21 cellular contexts compared by ENCODE assay signal in genomic region chr1:45536886-45537285, GRCh38. TPM values are rescaled to one million over a fixed set of nuclear protein-coding genes. Genes with fewer than 3 reads are reported as not detected.
DNase-seq lines count a peak whose midpoint lies in the region; ATAC-seq, FAIRE-seq and TF ChIP-seq lines count a peak whose summit lies in the region.
"Had no signal": no experiment of that assay in that cellular context is flagged by ENCODE, and none has a peak within 500 bp of the region (broad histone marks: within the 10 kb centered on the region; RNA-seq: fewer than 3 reads in every experiment).

No MANE protein-coding gene starts in this region.

- H3K27me3 ChIP-seq in BLaER1 treated with 17β-estradiol and CSF1 and Interleukin-3, amounts not matched to agents 10 nM and 100 nM: no peaks in the 10 kb centered on the region
- no peaks in the 10 kb centered on the region for H3K27me3 ChIP-seq in H1 (replicated peaks in 1 of 4; ENCODE audit: control insufficient read depth in 3 of 4, extremely low read depth in 1 of 4, insufficient read depth in 3 of 4, low read length in 3 of 4)
- H3K27me3 ChIP-seq in left lung: no peaks in the 10 kb centered on the region
- H3K27me3 ChIP-seq: Peyer's patch had no signal

- 74% methylated on average over 4 of the region's 4 CpGs; no CpG with 5 or more reads in 1 of the 2 experiments for WGBS in H1 (ENCODE audit: extremely low coverage in 1 of 2, insufficient coverage in 1 of 2, insufficient read length in 1 of 2, insufficient replicate concordance in 2 of 2, low coverage in 1 of 2, low lambda C conversion rate in 2 of 2, missing lambda C conversion rate in 1 of 2), 2 experiments

- no peak overlapping the region for H4K8ac ChIP-seq in H1 (ENCODE audit: extremely low read depth, insufficient read depth, low read length)

- no peaks in the 10 kb centered on the region for H3K36me3 ChIP-seq in BLaER1 treated with 17β-estradiol and CSF1 and Interleukin-3, amounts not matched to agents 10 nM and 100 nM
- H3K36me3 ChIP-seq in H1 (ENCODE audit: control insufficient read depth in 2 of 4, insufficient read depth in 4 of 4, low read length in 3 of 4) (no peaks in the 10 kb centered on the region), left lung (no peaks in the 10 kb centered on the region)
- H3K36me3 ChIP-seq: HAP-1, Peyer's patch had no signal

- no peak overlapping the region for H3K4me3 ChIP-seq in BLaER1 treated with 17β-estradiol and CSF1 and Interleukin-3, amounts not matched to agents 10 nM and 100 nM
- H3K4me3 ChIP-seq in H1 (ENCODE audit: extremely low read depth in 1 of 4, insufficient read depth in 2 of 4, low read depth in 3 of 4, low read length in 4 of 4): no peak overlapping the region
- no peak overlapping the region for H3K4me3 ChIP-seq in left lung
- H3K4me3 ChIP-seq: HAP-1, Peyer's patch had no signal

- TF ChIP-seq CTCF in H1 (IDR thresholded peaks at IDR 0.05; ENCODE audit: control extremely low read depth in 1 of 3, insufficient read depth in 1 of 3, low read depth in 1 of 3, low read length in 3 of 3) (no peak), left lung (IDR thresholded peaks at IDR 0.05) (no peak)

- H3K18ac ChIP-seq in H1 (ENCODE audit: extremely low read depth, low read length): no peak overlapping the region

- H2BK5ac ChIP-seq in H1 (ENCODE audit: low read depth, low read length): no peak overlapping the region

- peak overlapping the region in 10 of 11 experiments; percentile 3 to 39 (median 20); a peak in 12 of 22 replicates for H3K4me2 ChIP-seq in BLaER1 treated with 17β-estradiol and CSF1 and Interleukin-3, amounts not matched to agents 10 nM and 100 nM
- H3K4me2 ChIP-seq in H1 (ENCODE audit: insufficient read depth in 1 of 2, low read depth in 2 of 2, low read length in 2 of 2): no peak overlapping the region

- H3K4ac ChIP-seq in H1 (replicated peaks; ENCODE audit: insufficient read length, low read depth, low read length): no peak overlapping the region

- intact Hi-C loops in left lung (cut with DNase I): no loop called here

- no peak for TF ChIP-seq EP300 in H1 (IDR thresholded peaks at IDR 0.05; ENCODE audit: borderline replicate concordance in 1 of 2, low read depth in 2 of 2, low read length in 2 of 2)

- H3K4me1 ChIP-seq in BLaER1 treated with 17β-estradiol and CSF1 and Interleukin-3, amounts not matched to agents 10 nM and 100 nM: peaks cover 42 to 87% (median 52%) of the 10 kb centered on the region in 10 experiments
- H3K4me1 ChIP-seq in H1 (replicated peaks in 1 of 4; ENCODE audit: control insufficient read depth in 3 of 4, insufficient read depth in 4 of 4, low read length in 3 of 4): no peaks in the 10 kb centered on the region
- H3K4me1 ChIP-seq in left lung: peaks cover 0 to 6% of the 10 kb centered on the region in 2 donors
- H3K4me1 ChIP-seq: HAP-1 had no signal

- H2AFZ ChIP-seq in H1 (ENCODE audit: low read length): 0 out of 2 replicates have a peak overlapping the region, but pooled peaks have one; percentile 10

- no peaks in the 10 kb centered on the region for H3K23me2 ChIP-seq in H1 (ENCODE audit: low read depth, low read length)

- H3K79me2 ChIP-seq in H1 (ENCODE audit: control insufficient read depth in 1 of 2, insufficient read depth in 2 of 2, low read length in 2 of 2): no peaks in the 10 kb centered on the region

- H3K9me3 ChIP-seq in BLaER1 treated with 17β-estradiol and CSF1 and Interleukin-3, amounts not matched to agents 10 nM and 100 nM (replicated peaks in 1 of 11): peaks cover 0 to 5% (median 0%) of the 10 kb centered on the region in 11 experiments; a peak in 1 of 22 replicates
- H3K9me3 ChIP-seq in H1 (ENCODE audit: insufficient read depth in 2 of 2, low read depth in 1 of 2, low read length in 1 of 2) (no peaks in the 10 kb centered on the region), left lung (no peaks in the 10 kb centered on the region)
- H3K9me3 ChIP-seq: HAP-1, Peyer's patch had no signal

- H3K27ac ChIP-seq in BLaER1 treated with 17β-estradiol and CSF1 and Interleukin-3, amounts not matched to agents 10 nM and 100 nM: no peak overlapping the region
- H3K27ac ChIP-seq in H1 (ENCODE audit: low read depth, low read length) (no peak overlapping the region), left lung (no peak overlapping the region)
- H3K27ac ChIP-seq: HL-60, Peyer's patch had no signal

- POLR2A ChIA-PET in H1 (lab: Charles Lee; ENCODE audit: partially characterized antibody): interaction anchor here (1.0 to 35.7 kb wide), 8 partner anchors 8 to 49 kb away, joined by 3 to 741 read pairs (median 5); partner anchors contain the start of genes AKR1A1, NASP and PRDX1

- H3K9ac ChIP-seq in BLaER1 treated with 17β-estradiol and CSF1 and Interleukin-3, amounts not matched to agents 10 nM and 100 nM: no peak overlapping the region
- no peak overlapping the region; a peak in 1 of 7 replicates for H3K9ac ChIP-seq in H1 (replicated peaks in 1 of 4; ENCODE audit: extremely low read depth in 1 of 4, low read depth in 3 of 4, low read length in 3 of 4)

- no peak for TF ChIP-seq RAD21 in H1 (IDR thresholded peaks at IDR 0.05 in 1 of 2, conservative IDR thresholded peaks at IDR 0.05 in 1 of 2; ENCODE audit: low read depth in 2 of 2, low read length in 2 of 2)

- no peak overlapping the region for H4K5ac ChIP-seq in H1 (ENCODE audit: insufficient read length, low read depth, low read length)

- ATAC-seq in left lung (no peak), HG02840 (IDR thresholded peaks at IDR 0.05; ENCODE audit: low FRiP score, unreplicated experiment) (no peak)
- ATAC-seq: SK-N-SH treated with all-trans-retinoic acid at 6 μM for 48 hours had no signal

- H2AK5ac ChIP-seq in H1 (ENCODE audit: low read depth, low read length): no peak overlapping the region

- H3K56ac ChIP-seq in H1 (replicated peaks; ENCODE audit: insufficient read length, low read depth, low read length): no peak overlapping the region

- no peak overlapping the region for H3K23ac ChIP-seq in H1 (ENCODE audit: insufficient read length)

- no peak overlapping the region for H2BK15ac ChIP-seq in H1 (ENCODE audit: low read length)

- CTCF ChIA-PET in H1 (lab: Charles Lee; ENCODE audit: partially characterized antibody): interaction anchor here (0.7 to 2.0 kb wide), 5 partner anchors 24 to 176 kb away, joined by 3 to 9 read pairs (median 4); no protein-coding TSS in a partner anchor

- FAIRE-seq in H1 (lab: Jason Lieb, UNC): no peak
- FAIRE-seq: A204.1 had no signal

- no peak overlapping the region for H2BK20ac ChIP-seq in H1 (ENCODE audit: low read length)

- no peaks in the 10 kb centered on the region for H3K79me1 ChIP-seq in H1 (ENCODE audit: low read depth, low read length)

- TF ChIP-seq POLR2A in H1 (IDR thresholded peaks at IDR 0.05; ENCODE audit: control extremely low read depth in 1 of 2, low read depth in 2 of 2, low read length in 2 of 2): no peak

- no peak overlapping the region for H2BK12ac ChIP-seq in H1 (ENCODE audit: low read depth, low read length)

- DNase-seq in NCI-H69 (lab: John Stamatoyannopoulos, UW): peak; percentile 5
- DNase-seq in H1 (ENCODE audit: low read depth in 1 of 2, low spot score in 2 of 2): no peak
- no peak for DNase-seq in left lung
- no peak for DNase-seq in NCI-H128 (lab: John Stamatoyannopoulos, UW; ENCODE audit: unreplicated experiment)
- DNase-seq: CD4-positive, CD25-positive, alpha-beta regulatory T cell; DMS79; MV-4-11; NCI-H1105 treated with DMSO at 0.1 percent for 48 hours; NCI-H1694; NCI-H2081; NCI-H2171; NCI-H345; NCI-H524; NCI-H82; Peyer's patch had no signal

- H3K14ac ChIP-seq in H1 (ENCODE audit: insufficient read length): no peak overlapping the region

- H4K91ac ChIP-seq in H1 (replicated peaks; ENCODE audit: insufficient read length, low read length): no peak overlapping the region

- no peak overlapping the region for H2BK120ac ChIP-seq in H1 (replicated peaks; ENCODE audit: low read depth, low read length)

- H4K20me1 ChIP-seq in BLaER1 treated with 17β-estradiol and CSF1 and Interleukin-3, amounts not matched to agents 10 nM and 100 nM: no peaks in the 10 kb centered on the region
- no peaks in the 10 kb centered on the region for H4K20me1 ChIP-seq in H1 (replicated peaks in 1 of 2; ENCODE audit: control insufficient read depth in 1 of 2, insufficient read depth in 2 of 2, low read length in 2 of 2)

RNA-seq across cellular contexts. Expression of gene AKR1A1, which starts 13.7 kb away (rescaled TPM):
- 334 and 344 TPM in 2 replicates for total RNA-seq in H1 (2021; fragmentation: NEBNext Ultra II Directional; extraction: Animal tissue kit (Norgen Biotek cat#: 25700))
- polyA plus RNA-seq in H1 (2011; rRNA removed): 399 and 435 TPM in 2 replicates
- 455 TPM for polyA plus RNA-seq in H1 (2011; cell fraction: cytosol; rRNA removed)
- polyA plus RNA-seq in H1 (2011; cell fraction: nucleus; rRNA removed): 500 TPM
- polyA plus RNA-seq in H1 (2012, experiment 1 of 2): 273 to 514 TPM (median 449 TPM) in 4 replicates
- polyA plus RNA-seq in H1 (2012, experiment 2 of 2): 457 TPM
- 245 TPM for polyA plus RNA-seq in H1 (2013, experiment 1 of 2)
- polyA plus RNA-seq in H1 (2013, experiment 2 of 2): 249 TPM
- 363 and 374 TPM in 2 replicates for polyA minus RNA-seq in H1 (2011; rRNA and poly(A)+ RNA removed)
- polyA minus RNA-seq in H1 (2011; cell fraction: cytosol; rRNA and poly(A)+ RNA removed): 211 TPM
- polyA minus RNA-seq in H1 (2011; cell fraction: nucleus; rRNA and poly(A)+ RNA removed): 181 TPM
- total RNA-seq in left lung: 100 to 1,000 TPM; 183 to 258 TPM

RNA-seq across cellular contexts. Expression of gene PRDX1, which starts 15.2 kb away (rescaled TPM):
- 1,354 and 1,418 TPM in 2 replicates for total RNA-seq in H1 (2021; fragmentation: NEBNext Ultra II Directional; extraction: Animal tissue kit (Norgen Biotek cat#: 25700))
- 611 and 1,165 TPM in 2 replicates for polyA plus RNA-seq in H1 (2011; rRNA removed)
- polyA plus RNA-seq in H1 (2011; cell fraction: cytosol; rRNA removed): 1,073 TPM
- polyA plus RNA-seq in H1 (2011; cell fraction: nucleus; rRNA removed): 289 TPM
- 1,250 to 1,913 TPM (median 1,350 TPM) in 4 replicates for polyA plus RNA-seq in H1 (2012, experiment 1 of 2)
- 731 TPM for polyA plus RNA-seq in H1 (2012, experiment 2 of 2)
- polyA plus RNA-seq in H1 (2013, experiment 1 of 2): 1,094 TPM
- polyA plus RNA-seq in H1 (2013, experiment 2 of 2): 1,165 TPM
- polyA minus RNA-seq in H1 (2011; rRNA and poly(A)+ RNA removed): 624 and 694 TPM in 2 replicates
- 277 TPM for polyA minus RNA-seq in H1 (2011; cell fraction: cytosol; rRNA and poly(A)+ RNA removed)
- 228 TPM for polyA minus RNA-seq in H1 (2011; cell fraction: nucleus; rRNA and poly(A)+ RNA removed)
- total RNA-seq in left lung: 100 to 1,000 TPM; 427 to 579 TPM

RNA-seq across cellular contexts. Expression of gene MMACHC, which starts 36.8 kb away (rescaled TPM):
- 7.3 and 9.8 TPM in 2 replicates for total RNA-seq in H1 (2021; fragmentation: NEBNext Ultra II Directional; extraction: Animal tissue kit (Norgen Biotek cat#: 25700))
- polyA plus RNA-seq in H1 (2011; rRNA removed): 11.1 and 11.2 TPM in 2 replicates
- 7.3 TPM for polyA plus RNA-seq in H1 (2011; cell fraction: cytosol; rRNA removed)
- polyA plus RNA-seq in H1 (2011; cell fraction: nucleus; rRNA removed): 9.6 TPM
- polyA plus RNA-seq in H1 (2012, experiment 1 of 2): 7.1 to 12.7 TPM (median 9.3 TPM) in 4 replicates
- polyA plus RNA-seq in H1 (2012, experiment 2 of 2): 6.4 TPM
- polyA plus RNA-seq in H1 (2013, experiment 1 of 2): 7.6 TPM
- 9.0 TPM for polyA plus RNA-seq in H1 (2013, experiment 2 of 2)
- 13.9 and 21.2 TPM in 2 replicates for polyA minus RNA-seq in H1 (2011; rRNA and poly(A)+ RNA removed)
- 7.6 TPM for polyA minus RNA-seq in H1 (2011; cell fraction: cytosol; rRNA and poly(A)+ RNA removed)
- 9.5 TPM for polyA minus RNA-seq in H1 (2011; cell fraction: nucleus; rRNA and poly(A)+ RNA removed)
- total RNA-seq in left lung: 1 to 10 TPM; 5.8 to 5.9 TPM

RNA-seq across cellular contexts. Expression of gene CCDC163, which starts 37.0 kb away (rescaled TPM):
- total RNA-seq in H1 (2021; fragmentation: NEBNext Ultra II Directional; extraction: Animal tissue kit (Norgen Biotek cat#: 25700)): 3.7 and 3.8 TPM in 2 replicates
- polyA plus RNA-seq in H1 (2011; rRNA removed): 5.0 and 6.0 TPM in 2 replicates
- polyA plus RNA-seq in H1 (2011; cell fraction: cytosol; rRNA removed): 4.8 TPM
- polyA plus RNA-seq in H1 (2011; cell fraction: nucleus; rRNA removed): 5.4 TPM
- polyA plus RNA-seq in H1 (2012, experiment 1 of 2): 3.8 to 5.2 TPM (median 4.3 TPM) in 4 replicates
- 2.7 TPM for polyA plus RNA-seq in H1 (2012, experiment 2 of 2)
- 2.9 TPM for polyA plus RNA-seq in H1 (2013, experiment 1 of 2)
- 2.8 TPM for polyA plus RNA-seq in H1 (2013, experiment 2 of 2)
- polyA minus RNA-seq in H1 (2011; rRNA and poly(A)+ RNA removed): 5.8 and 6.9 TPM in 2 replicates
- polyA minus RNA-seq in H1 (2011; cell fraction: cytosol; rRNA and poly(A)+ RNA removed): 2.8 TPM
- 3.4 TPM for polyA minus RNA-seq in H1 (2011; cell fraction: nucleus; rRNA and poly(A)+ RNA removed)
- total RNA-seq in left lung: 1 to 10 TPM in 1 of 2 donors, under 1 TPM in 1; 0.50 to 2.0 TPM

RNA-seq across cellular contexts. Expression of gene TESK2, which starts 45.9 kb away (rescaled TPM):
- total RNA-seq in H1 (2021; fragmentation: NEBNext Ultra II Directional; extraction: Animal tissue kit (Norgen Biotek cat#: 25700)): 10.9 and 12.6 TPM in 2 replicates
- 10.0 and 10.8 TPM in 2 replicates for polyA plus RNA-seq in H1 (2011; rRNA removed)
- 12.9 TPM for polyA plus RNA-seq in H1 (2011; cell fraction: cytosol; rRNA removed)
- polyA plus RNA-seq in H1 (2011; cell fraction: nucleus; rRNA removed): 17.3 TPM
- 9.6 to 11.7 TPM (median 10.3 TPM) in 4 replicates for polyA plus RNA-seq in H1 (2012, experiment 1 of 2)
- polyA plus RNA-seq in H1 (2012, experiment 2 of 2): 9.4 TPM
- polyA plus RNA-seq in H1 (2013, experiment 1 of 2): 5.1 TPM
- polyA plus RNA-seq in H1 (2013, experiment 2 of 2): 5.2 TPM
- 16.6 and 18.3 TPM in 2 replicates for polyA minus RNA-seq in H1 (2011; rRNA and poly(A)+ RNA removed)
- polyA minus RNA-seq in H1 (2011; cell fraction: cytosol; rRNA and poly(A)+ RNA removed): 10.1 TPM
- 10.0 TPM for polyA minus RNA-seq in H1 (2011; cell fraction: nucleus; rRNA and poly(A)+ RNA removed)
- 1 to 10 TPM; 4.3 to 5.9 TPM for total RNA-seq in left lung

Comparison
In these comparisons a context has a peak if more than half of its experiments do, and no peak if none do; other contexts are left out.
1. H3K4me2 ChIP-seq: peak in BLaER1 treated with 17β-estradiol and CSF1 and Interleukin-3, amounts not matched to agents 10 nM and 100 nM (10 of 11); none in H1 (0 of 2).